In genomic region chrX:109782994-109783711, GRCh38 we compare ENCODE assay signal across 8 cellular contexts. TPM values are rescaled to one million over a fixed set of nuclear protein-coding genes. Genes with fewer than 3 reads are reported as not detected.
DNase-seq lines count a peak whose midpoint lies in the region; ATAC-seq, FAIRE-seq and TF ChIP-seq lines count a peak whose summit lies in the region.

No MANE protein-coding gene starts in this region.

- FAIRE-seq in small intestine (lab: Jason Lieb, UNC): no peak

- H3K4me1 ChIP-seq in small intestine (ENCODE audit: control insufficient read depth in 2 of 2, insufficient read depth in 1 of 2, low read depth in 1 of 2, low read length in 1 of 2) (no peaks in the 10 kb centered on the region), testis (no peaks in the 10 kb centered on the region)

- H3K36me3 ChIP-seq in small intestine (ENCODE audit: control insufficient read depth in 2 of 2, insufficient read depth in 2 of 2, low read length in 2 of 2) (no peaks in the 10 kb centered on the region), testis (ENCODE audit: low read depth, missing control alignments) (no peaks in the 10 kb centered on the region)

- H3K27ac ChIP-seq in small intestine (ENCODE audit: low read depth in 1 of 2, low read length in 1 of 2): peak overlapping the region in 1 of 2 donors; percentile 54
- no peak overlapping the region for H3K27ac ChIP-seq in testis

- intact Hi-C loops in testis (cut with DNase I; ENCODE audit: low total_unique reads): no loop called here

- no peak overlapping the region for H3K4me3 ChIP-seq in small intestine (ENCODE audit: low read depth in 1 of 2, low read length in 2 of 2)
- H3K4me3 ChIP-seq in testis: no peak overlapping the region

- H3K9me3 ChIP-seq in small intestine (ENCODE audit: control insufficient read depth, low read depth): no peaks in the 10 kb centered on the region
- no peaks in the 10 kb centered on the region for H3K9me3 ChIP-seq in testis

- WGBS in small intestine, 3 donors: 53 to 80% (median 56%) methylated on average over 6 of the region's 6 CpGs
- 77 to 79% methylated on average over 6 of the region's 6 CpGs for WGBS in testis, 2 donors

- H3K27me3 ChIP-seq in small intestine (ENCODE audit: control insufficient read depth in 2 of 2, insufficient read depth in 2 of 2, low read length in 2 of 2) (no peaks in the 10 kb centered on the region), testis (no peaks in the 10 kb centered on the region)

- peak; percentile 40 for DNase-seq in dermis blood vessel endothelial cell
- no peak for DNase-seq in small intestine
- no peak for DNase-seq in testis
- no peak for DNase-seq in NCI-H1417 (lab: John Stamatoyannopoulos, UW)
- DNase-seq in HK-2 (ENCODE audit: unreplicated experiment): no peak

- ATAC-seq in GM18502 (IDR thresholded peaks at IDR 0.05; ENCODE audit: poor library complexity, unreplicated experiment) (peak; percentile 89), GM21390 (IDR thresholded peaks at IDR 0.05; ENCODE audit: unreplicated experiment) (peak; percentile 84), HG03378 (IDR thresholded peaks at IDR 0.05; ENCODE audit: unreplicated experiment) (peak; percentile 77)

- TF ChIP-seq CTCF in testis (IDR thresholded peaks at IDR 0.05): no peak

- TF ChIP-seq POLR2A in testis (IDR thresholded peaks at IDR 0.05): no peak

RNA-seq across cellular contexts. Expression of gene ACSL4, which starts 50.1 kb away (rescaled TPM):
- total RNA-seq in dermis blood vessel endothelial cell (57.3 and 97.2 TPM in 2 replicates), testis (100 to 1,000 TPM; 108 to 136 TPM)
- polyA plus RNA-seq in small intestine (10 to 100 TPM in 1 of 3 donors, 1 to 10 TPM in 2; 6.2 to 19.2 (median 6.3) TPM), testis (ENCODE audit: insufficient read depth, low read depth, low replicate concordance) (40.4 TPM)
